In genomic region chr9:136303066-136303824, GRCh38 we compare ENCODE assay signal across 16 cellular contexts. TPM values are rescaled to one million over a fixed set of nuclear protein-coding genes. Genes with fewer than 3 reads are reported as not detected.
DNase-seq lines count a peak whose midpoint lies in the region; ATAC-seq, FAIRE-seq and TF ChIP-seq lines count a peak whose summit lies in the region.
"Had no signal": no experiment of that assay in that cellular context is flagged by ENCODE, and none has a peak within 500 bp of the region (broad histone marks: within the 10 kb centered on the region; RNA-seq: fewer than 3 reads in every experiment).

No MANE protein-coding gene starts in this region.

- dilution Hi-C loops in keratinocyte (cut with MboI; ENCODE audit: extremely low pct_ligation_motif_present, low sequenced_read_pairs) = no loop called here

- no peaks in the 10 kb centered on the region for H3K36me3 ChIP-seq in BLaER1 treated with 17β-estradiol and CSF1 and Interleukin-3, amounts not matched to agents 10 nM and 100 nM
- no peaks in the 10 kb centered on the region for H3K36me3 ChIP-seq in NT2/D1 (ENCODE audit: insufficient read depth, insufficient read length, low read length)
- no peaks in the 10 kb centered on the region for H3K36me3 ChIP-seq in keratinocyte (ENCODE audit: control insufficient read depth in 2 of 2, extremely low read depth in 1 of 2, insufficient read depth in 2 of 2, low read length in 2 of 2)
- H3K36me3 ChIP-seq: HAP-1, SJCRH30 had no signal

- no peaks in the 10 kb centered on the region for H3K79me2 ChIP-seq in keratinocyte (ENCODE audit: control insufficient read depth, insufficient read depth, low read length)

- H3K9me3 ChIP-seq in BLaER1 treated with 17β-estradiol and CSF1 and Interleukin-3, amounts not matched to agents 10 nM and 100 nM (replicated peaks in 1 of 11) = no peaks in the 10 kb centered on the region
- H3K9me3 ChIP-seq in NT2/D1 (ENCODE audit: insufficient read depth, low read length) (no peaks in the 10 kb centered on the region), keratinocyte (ENCODE audit: control insufficient read depth, low read depth, low read length) (no peaks in the 10 kb centered on the region)
- H3K9me3 ChIP-seq: SJCRH30 had no signal

- H3K9ac ChIP-seq in BLaER1 treated with 17β-estradiol and CSF1 and Interleukin-3, amounts not matched to agents 10 nM and 100 nM = no peak overlapping the region
- H3K9ac ChIP-seq in NT2/D1 (ENCODE audit: insufficient read length, low read depth) = peak overlapping the region; percentile 1
- H3K9ac ChIP-seq in keratinocyte (ENCODE audit: control insufficient read depth, extremely low read depth, insufficient read depth, low read length) = no peak overlapping the region

- FAIRE-seq in keratinocyte (lab: Jason Lieb, UNC) = no peak
- FAIRE-seq: G401.6 had no signal

- H2AFZ ChIP-seq in keratinocyte (ENCODE audit: control insufficient read depth, low read length) = peak overlapping the region; percentile 9

- peaks cover 0 to 31% (median 0%) of the 10 kb centered on the region in 11 experiments; a peak in 7 of 22 replicates for H3K27me3 ChIP-seq in BLaER1 treated with 17β-estradiol and CSF1 and Interleukin-3, amounts not matched to agents 10 nM and 100 nM
- H3K27me3 ChIP-seq in NT2/D1 (ENCODE audit: insufficient read depth, insufficient read length) = no peaks in the 10 kb centered on the region
- H3K27me3 ChIP-seq in keratinocyte (ENCODE audit: control insufficient read depth, extremely low read depth, insufficient read depth, low read length) = peaks cover 31% of the 10 kb centered on the region

- H3K4me1 ChIP-seq in BLaER1 treated with 17β-estradiol and CSF1 and Interleukin-3, amounts not matched to agents 10 nM and 100 nM = peaks cover 24 to 99% (median 90%) of the 10 kb centered on the region in 10 experiments
- peaks cover 35% of the 10 kb centered on the region for H3K4me1 ChIP-seq in NT2/D1 (ENCODE audit: insufficient read depth, insufficient read length)
- H3K4me1 ChIP-seq in keratinocyte (ENCODE audit: control insufficient read depth, extremely low read depth, insufficient read depth, low read length) = peaks cover 17% of the 10 kb centered on the region
- H3K4me1 ChIP-seq: HAP-1 had no signal

- no peaks in the 10 kb centered on the region for H3K9me1 ChIP-seq in keratinocyte (ENCODE audit: control insufficient read depth, extremely low read depth, insufficient read depth, low read length)

- H3K4me2 ChIP-seq in BLaER1 treated with 17β-estradiol and CSF1 and Interleukin-3, amounts not matched to agents 10 nM and 100 nM = peak overlapping the region in 8 of 11 experiments; percentile 4 to 98 (median 86); a peak in 8 of 22 replicates
- H3K4me2 ChIP-seq in keratinocyte (ENCODE audit: control insufficient read depth, extremely low read depth, insufficient read depth, low read depth, low read length) = peak overlapping the region; percentile 3

- peaks cover 0 to 30% (median 18%) of the 10 kb centered on the region in 11 experiments; a peak in 12 of 22 replicates for H4K20me1 ChIP-seq in BLaER1 treated with 17β-estradiol and CSF1 and Interleukin-3, amounts not matched to agents 10 nM and 100 nM
- no peaks in the 10 kb centered on the region for H4K20me1 ChIP-seq in keratinocyte (ENCODE audit: control insufficient read depth, extremely low read depth, insufficient read depth, low read length)

- no peak for ATAC-seq in GM21447 (IDR thresholded peaks at IDR 0.05; ENCODE audit: unreplicated experiment)
- ATAC-seq: PC-3 had no signal

- H3K4me3 ChIP-seq in BLaER1 treated with 17β-estradiol and CSF1 and Interleukin-3, amounts not matched to agents 10 nM and 100 nM = no peak overlapping the region
- H3K4me3 ChIP-seq in NT2/D1 (ENCODE audit: insufficient read length, low read depth) (no peak overlapping the region), keratinocyte (ENCODE audit: control insufficient read depth in 2 of 3, extremely low read depth in 1 of 3, insufficient read depth in 2 of 3, low read depth in 1 of 3, low read length in 3 of 3) (no peak overlapping the region)
- H3K4me3 ChIP-seq: HAP-1, SJCRH30 had no signal

- DNase-seq in DMS53 treated with DMSO at 0.1 percent for 48 hours (lab: John Stamatoyannopoulos, UW; ENCODE audit: unreplicated experiment) = peak; percentile 60
- DNase-seq in NT2/D1 (ENCODE audit: low read depth, low spot score) = no peak
- DNase-seq in keratinocyte (ENCODE audit: low read depth, low spot score) = peak; percentile 75
- DNase-seq in NCI-H82 treated with DMSO at 0.1 percent for 48 hours (lab: John Stamatoyannopoulos, UW; ENCODE audit: unreplicated experiment) = no peak
- DNase-seq in NCI-H446 (lab: John Stamatoyannopoulos, UW) = no peak
- DNase-seq: KG1, NCI-H1417, NCI-H187, PC-3, SJCRH30 had no signal

- H3K27ac ChIP-seq in BLaER1 treated with 17β-estradiol and CSF1 and Interleukin-3, amounts not matched to agents 10 nM and 100 nM = no peak overlapping the region
- no peak overlapping the region for H3K27ac ChIP-seq in keratinocyte (ENCODE audit: control insufficient read depth, insufficient read depth, low read length)
- H3K27ac ChIP-seq: C4-2B, RWPE1, SJCRH30 had no signal

- TF ChIP-seq CTCF in keratinocyte (optimal IDR thresholded peaks at IDR 0.05 in 1 of 3, IDR thresholded peaks at IDR 0.05 in 1 of 3, conservative IDR thresholded peaks at IDR 0.05 in 1 of 3; ENCODE audit: extremely low read depth in 1 of 3, insufficient read depth in 2 of 3, low read length in 3 of 3) = peak in 1 of 3 experiments; percentile 1

RNA-seq across cellular contexts. Expression of gene CCDC187, which starts 0.6 kb away (rescaled TPM):
- 0.03 to 0.04 TPM in 2 of 3 replicates, not detected in the other for polyA plus RNA-seq in keratinocyte
- not detected for polyA plus RNA-seq in keratinocyte (2011; ENCODE audit: low read depth)
- not detected in 2 replicates for polyA plus RNA-seq in keratinocyte (2011; cell fraction: cytosol; rRNA removed)
- 0.03 TPM in 1 of 2 replicates, not detected in the other for polyA plus RNA-seq in keratinocyte (2011; cell fraction: nucleus; rRNA removed)
- polyA plus RNA-seq in keratinocyte (2012; ENCODE audit: low replicate concordance) = not detected in 2 replicates
- polyA minus RNA-seq in keratinocyte = 0.26 TPM in 1 of 3 replicates, not detected in the others
- polyA minus RNA-seq in keratinocyte (2011; cell fraction: cytosol; rRNA and poly(A)+ RNA removed) = not detected
- not detected in 2 replicates for polyA minus RNA-seq in keratinocyte (2011; cell fraction: nucleus; rRNA and poly(A)+ RNA removed)

RNA-seq across cellular contexts. Expression of gene GPSM1, which starts 24.1 kb away (rescaled TPM):
- polyA plus RNA-seq in keratinocyte = 2.5 to 8.1 TPM (median 3.3 TPM) in 3 replicates
- polyA plus RNA-seq in keratinocyte (2011; ENCODE audit: low read depth) = 3.3 TPM
- polyA plus RNA-seq in keratinocyte (2011; cell fraction: cytosol; rRNA removed) = 2.5 and 7.4 TPM in 2 replicates
- 12.7 and 21.1 TPM in 2 replicates for polyA plus RNA-seq in keratinocyte (2011; cell fraction: nucleus; rRNA removed)
- polyA plus RNA-seq in keratinocyte (2012; ENCODE audit: low replicate concordance) = 6.2 and 8.7 TPM in 2 replicates
- polyA minus RNA-seq in keratinocyte = 2.0 to 4.7 TPM (median 3.7 TPM) in 3 replicates
- 12.9 TPM for polyA minus RNA-seq in keratinocyte (2011; cell fraction: cytosol; rRNA and poly(A)+ RNA removed)
- polyA minus RNA-seq in keratinocyte (2011; cell fraction: nucleus; rRNA and poly(A)+ RNA removed) = 7.6 and 11.4 TPM in 2 replicates

RNA-seq across cellular contexts. Expression of gene QSOX2, which starts 57.6 kb away (rescaled TPM):
- 6.9 to 11.9 TPM (median 10.9 TPM) in 3 replicates for polyA plus RNA-seq in keratinocyte
- polyA plus RNA-seq in keratinocyte (2011; ENCODE audit: low read depth) = 7.8 TPM
- polyA plus RNA-seq in keratinocyte (2011; cell fraction: cytosol; rRNA removed) = 2.4 and 3.4 TPM in 2 replicates
- 22.9 and 28.2 TPM in 2 replicates for polyA plus RNA-seq in keratinocyte (2011; cell fraction: nucleus; rRNA removed)
- polyA plus RNA-seq in keratinocyte (2012; ENCODE audit: low replicate concordance) = 6.2 and 8.8 TPM in 2 replicates
- polyA minus RNA-seq in keratinocyte = 8.9 to 11.9 TPM (median 9.2 TPM) in 3 replicates
- 5.8 TPM for polyA minus RNA-seq in keratinocyte (2011; cell fraction: cytosol; rRNA and poly(A)+ RNA removed)
- polyA minus RNA-seq in keratinocyte (2011; cell fraction: nucleus; rRNA and poly(A)+ RNA removed) = 15.0 and 25.2 TPM in 2 replicates

Comparison
In these comparisons a context has a peak if more than half of its experiments do, and no peak if none do; other contexts are left out.
1. DNase-seq: peak in DMS53 treated with DMSO at 0.1 percent for 48 hours (single experiment) and keratinocyte (single experiment); none in NT2/D1 (single experiment), NCI-H82 treated with DMSO at 0.1 percent for 48 hours (single experiment) and NCI-H446 (0 of 2).